In the genomic region with DNA sequence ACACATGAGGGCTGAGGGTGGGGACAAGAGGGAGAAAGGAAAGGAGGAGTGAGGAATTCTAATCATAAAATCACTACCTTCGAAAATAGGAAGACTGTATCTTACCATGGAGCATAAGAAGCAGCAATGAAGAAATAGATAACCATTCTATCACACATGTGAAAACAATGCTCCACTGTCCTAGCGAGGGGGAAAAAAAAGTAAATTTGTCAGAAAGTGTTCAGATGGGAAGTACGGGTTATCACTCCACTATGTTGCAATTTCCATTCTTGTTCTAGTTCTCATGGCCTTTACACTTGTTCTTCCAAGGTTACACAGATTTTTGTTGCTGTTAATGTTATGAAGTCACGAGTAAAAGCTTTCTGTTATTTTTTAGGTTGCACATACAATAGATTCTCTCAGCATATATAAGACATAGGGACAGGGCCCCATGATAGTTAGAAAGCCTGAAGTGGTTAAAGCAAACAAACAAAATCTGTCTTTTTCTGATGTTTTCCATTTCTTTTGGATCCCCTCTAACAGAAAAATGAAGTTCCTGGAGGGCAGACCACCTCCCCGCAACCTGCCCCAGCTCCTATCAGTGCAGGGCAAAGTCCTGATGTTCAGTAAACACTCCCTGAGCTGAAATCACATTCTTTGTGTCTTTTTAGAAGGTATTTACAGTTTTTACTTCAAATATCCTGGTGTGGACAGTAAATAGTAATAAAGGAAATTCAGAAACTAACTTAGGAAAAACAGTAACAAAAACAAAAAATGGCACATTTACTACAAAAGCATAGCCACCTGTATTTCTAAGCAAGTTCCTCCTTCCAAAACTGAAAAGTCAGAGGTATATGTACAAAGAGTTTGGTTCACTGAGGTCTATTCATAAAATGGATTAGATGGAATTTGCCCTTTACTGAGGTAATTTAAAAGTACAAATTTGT, we compare ENCODE assay signal across 1 cellular context.
TF ChIP-seq lines count a peak whose summit lies in the region.

No MANE protein-coding gene starts in this region.

TF ChIP-seq in HepG2, 621 proteins besides CTCF, POLR2A, EP300 and RAD21 (continued from another document and continues in another):
- TF ChIP-seq, protein P1, sequence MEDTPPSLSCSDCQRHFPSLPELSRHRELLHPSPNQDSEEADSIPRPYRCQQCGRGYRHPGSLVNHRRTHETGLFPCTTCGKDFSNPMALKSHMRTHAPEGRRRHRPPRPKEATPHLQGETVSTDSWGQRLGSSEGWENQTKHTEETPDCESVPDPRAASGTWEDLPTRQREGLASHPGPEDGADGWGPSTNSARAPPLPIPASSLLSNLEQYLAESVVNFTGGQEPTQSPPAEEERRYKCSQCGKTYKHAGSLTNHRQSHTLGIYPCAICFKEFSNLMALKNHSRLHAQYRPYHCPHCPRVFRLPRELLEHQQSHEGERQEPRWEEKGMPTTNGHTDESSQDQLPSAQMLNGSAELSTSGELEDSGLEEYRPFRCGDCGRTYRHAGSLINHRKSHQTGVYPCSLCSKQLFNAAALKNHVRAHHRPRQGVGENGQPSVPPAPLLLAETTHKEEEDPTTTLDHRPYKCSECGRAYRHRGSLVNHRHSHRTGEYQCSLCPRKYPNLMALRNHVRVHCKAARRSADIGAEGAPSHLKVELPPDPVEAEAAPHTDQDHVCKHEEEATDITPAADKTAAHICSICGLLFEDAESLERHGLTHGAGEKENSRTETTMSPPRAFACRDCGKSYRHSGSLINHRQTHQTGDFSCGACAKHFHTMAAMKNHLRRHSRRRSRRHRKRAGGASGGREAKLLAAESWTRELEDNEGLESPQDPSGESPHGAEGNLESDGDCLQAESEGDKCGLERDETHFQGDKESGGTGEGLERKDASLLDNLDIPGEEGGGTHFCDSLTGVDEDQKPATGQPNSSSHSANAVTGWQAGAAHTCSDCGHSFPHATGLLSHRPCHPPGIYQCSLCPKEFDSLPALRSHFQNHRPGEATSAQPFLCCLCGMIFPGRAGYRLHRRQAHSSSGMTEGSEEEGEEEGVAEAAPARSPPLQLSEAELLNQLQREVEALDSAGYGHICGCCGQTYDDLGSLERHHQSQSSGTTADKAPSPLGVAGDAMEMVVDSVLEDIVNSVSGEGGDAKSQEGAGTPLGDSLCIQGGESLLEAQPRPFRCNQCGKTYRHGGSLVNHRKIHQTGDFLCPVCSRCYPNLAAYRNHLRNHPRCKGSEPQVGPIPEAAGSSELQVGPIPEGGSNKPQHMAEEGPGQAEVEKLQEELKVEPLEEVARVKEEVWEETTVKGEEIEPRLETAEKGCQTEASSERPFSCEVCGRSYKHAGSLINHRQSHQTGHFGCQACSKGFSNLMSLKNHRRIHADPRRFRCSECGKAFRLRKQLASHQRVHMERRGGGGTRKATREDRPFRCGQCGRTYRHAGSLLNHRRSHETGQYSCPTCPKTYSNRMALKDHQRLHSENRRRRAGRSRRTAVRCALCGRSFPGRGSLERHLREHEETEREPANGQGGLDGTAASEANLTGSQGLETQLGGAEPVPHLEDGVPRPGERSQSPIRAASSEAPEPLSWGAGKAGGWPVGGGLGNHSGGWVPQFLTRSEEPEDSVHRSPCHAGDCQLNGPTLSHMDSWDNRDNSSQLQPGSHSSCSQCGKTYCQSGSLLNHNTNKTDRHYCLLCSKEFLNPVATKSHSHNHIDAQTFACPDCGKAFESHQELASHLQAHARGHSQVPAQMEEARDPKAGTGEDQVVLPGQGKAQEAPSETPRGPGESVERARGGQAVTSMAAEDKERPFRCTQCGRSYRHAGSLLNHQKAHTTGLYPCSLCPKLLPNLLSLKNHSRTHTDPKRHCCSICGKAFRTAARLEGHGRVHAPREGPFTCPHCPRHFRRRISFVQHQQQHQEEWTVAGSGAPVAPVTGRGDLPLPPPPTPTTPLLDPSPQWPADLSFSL (CRISPR knock-in tag; IDR thresholded peaks at IDR 0.05) = peak; percentile 41; the same call in 1 of the 2 replicates
- TF ChIP-seq ZNF761 (CRISPR knock-in tag; conservative IDR thresholded peaks at IDR 0.05) = 0 out of 2 replicates have a peak, but pooled peaks have one; percentile 68
- peak; percentile 80 for TF ChIP-seq NR2F6 (IDR thresholded peaks at IDR 0.05)
- peak; percentile 64 for TF ChIP-seq NR2F6 (CRISPR knock-in tag; IDR thresholded peaks at IDR 0.05)
- no peak for TF ChIP-seq ZBTB8A (CRISPR knock-in tag; IDR thresholded peaks at IDR 0.05; ENCODE audit: borderline replicate concordance, low read depth)
- TF ChIP-seq HDAC1 (CRISPR knock-in tag; IDR thresholded peaks at IDR 0.05) = peak; percentile 84
- TF ChIP-seq, protein P2, sequence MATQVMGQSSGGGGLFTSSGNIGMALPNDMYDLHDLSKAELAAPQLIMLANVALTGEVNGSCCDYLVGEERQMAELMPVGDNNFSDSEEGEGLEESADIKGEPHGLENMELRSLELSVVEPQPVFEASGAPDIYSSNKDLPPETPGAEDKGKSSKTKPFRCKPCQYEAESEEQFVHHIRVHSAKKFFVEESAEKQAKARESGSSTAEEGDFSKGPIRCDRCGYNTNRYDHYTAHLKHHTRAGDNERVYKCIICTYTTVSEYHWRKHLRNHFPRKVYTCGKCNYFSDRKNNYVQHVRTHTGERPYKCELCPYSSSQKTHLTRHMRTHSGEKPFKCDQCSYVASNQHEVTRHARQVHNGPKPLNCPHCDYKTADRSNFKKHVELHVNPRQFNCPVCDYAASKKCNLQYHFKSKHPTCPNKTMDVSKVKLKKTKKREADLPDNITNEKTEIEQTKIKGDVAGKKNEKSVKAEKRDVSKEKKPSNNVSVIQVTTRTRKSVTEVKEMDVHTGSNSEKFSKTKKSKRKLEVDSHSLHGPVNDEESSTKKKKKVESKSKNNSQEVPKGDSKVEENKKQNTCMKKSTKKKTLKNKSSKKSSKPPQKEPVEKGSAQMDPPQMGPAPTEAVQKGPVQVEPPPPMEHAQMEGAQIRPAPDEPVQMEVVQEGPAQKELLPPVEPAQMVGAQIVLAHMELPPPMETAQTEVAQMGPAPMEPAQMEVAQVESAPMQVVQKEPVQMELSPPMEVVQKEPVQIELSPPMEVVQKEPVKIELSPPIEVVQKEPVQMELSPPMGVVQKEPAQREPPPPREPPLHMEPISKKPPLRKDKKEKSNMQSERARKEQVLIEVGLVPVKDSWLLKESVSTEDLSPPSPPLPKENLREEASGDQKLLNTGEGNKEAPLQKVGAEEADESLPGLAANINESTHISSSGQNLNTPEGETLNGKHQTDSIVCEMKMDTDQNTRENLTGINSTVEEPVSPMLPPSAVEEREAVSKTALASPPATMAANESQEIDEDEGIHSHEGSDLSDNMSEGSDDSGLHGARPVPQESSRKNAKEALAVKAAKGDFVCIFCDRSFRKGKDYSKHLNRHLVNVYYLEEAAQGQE (IDR thresholded peaks at IDR 0.05; ENCODE audit: borderline replicate concordance in 1 of 2, low read depth in 1 of 2, low read length in 2 of 2) = 0 out of 4 replicates have a peak, but pooled peaks of 1 of the 2 experiments have one; percentile 56
- TF ChIP-seq, protein P3, sequence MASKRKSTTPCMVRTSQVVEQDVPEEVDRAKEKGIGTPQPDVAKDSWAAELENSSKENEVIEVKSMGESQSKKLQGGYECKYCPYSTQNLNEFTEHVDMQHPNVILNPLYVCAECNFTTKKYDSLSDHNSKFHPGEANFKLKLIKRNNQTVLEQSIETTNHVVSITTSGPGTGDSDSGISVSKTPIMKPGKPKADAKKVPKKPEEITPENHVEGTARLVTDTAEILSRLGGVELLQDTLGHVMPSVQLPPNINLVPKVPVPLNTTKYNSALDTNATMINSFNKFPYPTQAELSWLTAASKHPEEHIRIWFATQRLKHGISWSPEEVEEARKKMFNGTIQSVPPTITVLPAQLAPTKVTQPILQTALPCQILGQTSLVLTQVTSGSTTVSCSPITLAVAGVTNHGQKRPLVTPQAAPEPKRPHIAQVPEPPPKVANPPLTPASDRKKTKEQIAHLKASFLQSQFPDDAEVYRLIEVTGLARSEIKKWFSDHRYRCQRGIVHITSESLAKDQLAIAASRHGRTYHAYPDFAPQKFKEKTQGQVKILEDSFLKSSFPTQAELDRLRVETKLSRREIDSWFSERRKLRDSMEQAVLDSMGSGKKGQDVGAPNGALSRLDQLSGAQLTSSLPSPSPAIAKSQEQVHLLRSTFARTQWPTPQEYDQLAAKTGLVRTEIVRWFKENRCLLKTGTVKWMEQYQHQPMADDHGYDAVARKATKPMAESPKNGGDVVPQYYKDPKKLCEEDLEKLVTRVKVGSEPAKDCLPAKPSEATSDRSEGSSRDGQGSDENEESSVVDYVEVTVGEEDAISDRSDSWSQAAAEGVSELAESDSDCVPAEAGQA (IDR thresholded peaks at IDR 0.05; ENCODE audit: low read depth) = no peak
- TF ChIP-seq, protein P3 (CRISPR knock-in tag; IDR thresholded peaks at IDR 0.05; ENCODE audit: borderline replicate concordance) = peak; percentile 66; the same call in 1 of the 2 replicates
- TF ChIP-seq, protein P4, sequence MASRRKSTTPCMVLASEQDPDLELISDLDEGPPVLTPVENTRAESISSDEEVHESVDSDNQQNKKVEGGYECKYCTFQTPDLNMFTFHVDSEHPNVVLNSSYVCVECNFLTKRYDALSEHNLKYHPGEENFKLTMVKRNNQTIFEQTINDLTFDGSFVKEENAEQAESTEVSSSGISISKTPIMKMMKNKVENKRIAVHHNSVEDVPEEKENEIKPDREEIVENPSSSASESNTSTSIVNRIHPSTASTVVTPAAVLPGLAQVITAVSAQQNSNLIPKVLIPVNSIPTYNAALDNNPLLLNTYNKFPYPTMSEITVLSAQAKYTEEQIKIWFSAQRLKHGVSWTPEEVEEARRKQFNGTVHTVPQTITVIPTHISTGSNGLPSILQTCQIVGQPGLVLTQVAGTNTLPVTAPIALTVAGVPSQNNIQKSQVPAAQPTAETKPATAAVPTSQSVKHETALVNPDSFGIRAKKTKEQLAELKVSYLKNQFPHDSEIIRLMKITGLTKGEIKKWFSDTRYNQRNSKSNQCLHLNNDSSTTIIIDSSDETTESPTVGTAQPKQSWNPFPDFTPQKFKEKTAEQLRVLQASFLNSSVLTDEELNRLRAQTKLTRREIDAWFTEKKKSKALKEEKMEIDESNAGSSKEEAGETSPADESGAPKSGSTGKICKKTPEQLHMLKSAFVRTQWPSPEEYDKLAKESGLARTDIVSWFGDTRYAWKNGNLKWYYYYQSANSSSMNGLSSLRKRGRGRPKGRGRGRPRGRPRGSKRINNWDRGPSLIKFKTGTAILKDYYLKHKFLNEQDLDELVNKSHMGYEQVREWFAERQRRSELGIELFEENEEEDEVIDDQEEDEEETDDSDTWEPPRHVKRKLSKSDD (CRISPR knock-in tag; IDR thresholded peaks at IDR 0.05; ENCODE audit: low read depth) = no peak
- TF ChIP-seq, protein P5, sequence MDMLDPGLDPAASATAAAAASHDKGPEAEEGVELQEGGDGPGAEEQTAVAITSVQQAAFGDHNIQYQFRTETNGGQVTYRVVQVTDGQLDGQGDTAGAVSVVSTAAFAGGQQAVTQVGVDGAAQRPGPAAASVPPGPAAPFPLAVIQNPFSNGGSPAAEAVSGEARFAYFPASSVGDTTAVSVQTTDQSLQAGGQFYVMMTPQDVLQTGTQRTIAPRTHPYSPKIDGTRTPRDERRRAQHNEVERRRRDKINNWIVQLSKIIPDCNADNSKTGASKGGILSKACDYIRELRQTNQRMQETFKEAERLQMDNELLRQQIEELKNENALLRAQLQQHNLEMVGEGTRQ (IDR thresholded peaks at IDR 0.05; ENCODE audit: low read depth, low read length) = no peak
- TF ChIP-seq, protein P5 (CRISPR knock-in tag; IDR thresholded peaks at IDR 0.05; ENCODE audit: borderline replicate concordance) = no peak
- peak; percentile 61; the same call in 1 of the 2 replicates for TF ChIP-seq ZBTB21 (CRISPR knock-in tag; IDR thresholded peaks at IDR 0.05)
- TF ChIP-seq, protein P6, sequence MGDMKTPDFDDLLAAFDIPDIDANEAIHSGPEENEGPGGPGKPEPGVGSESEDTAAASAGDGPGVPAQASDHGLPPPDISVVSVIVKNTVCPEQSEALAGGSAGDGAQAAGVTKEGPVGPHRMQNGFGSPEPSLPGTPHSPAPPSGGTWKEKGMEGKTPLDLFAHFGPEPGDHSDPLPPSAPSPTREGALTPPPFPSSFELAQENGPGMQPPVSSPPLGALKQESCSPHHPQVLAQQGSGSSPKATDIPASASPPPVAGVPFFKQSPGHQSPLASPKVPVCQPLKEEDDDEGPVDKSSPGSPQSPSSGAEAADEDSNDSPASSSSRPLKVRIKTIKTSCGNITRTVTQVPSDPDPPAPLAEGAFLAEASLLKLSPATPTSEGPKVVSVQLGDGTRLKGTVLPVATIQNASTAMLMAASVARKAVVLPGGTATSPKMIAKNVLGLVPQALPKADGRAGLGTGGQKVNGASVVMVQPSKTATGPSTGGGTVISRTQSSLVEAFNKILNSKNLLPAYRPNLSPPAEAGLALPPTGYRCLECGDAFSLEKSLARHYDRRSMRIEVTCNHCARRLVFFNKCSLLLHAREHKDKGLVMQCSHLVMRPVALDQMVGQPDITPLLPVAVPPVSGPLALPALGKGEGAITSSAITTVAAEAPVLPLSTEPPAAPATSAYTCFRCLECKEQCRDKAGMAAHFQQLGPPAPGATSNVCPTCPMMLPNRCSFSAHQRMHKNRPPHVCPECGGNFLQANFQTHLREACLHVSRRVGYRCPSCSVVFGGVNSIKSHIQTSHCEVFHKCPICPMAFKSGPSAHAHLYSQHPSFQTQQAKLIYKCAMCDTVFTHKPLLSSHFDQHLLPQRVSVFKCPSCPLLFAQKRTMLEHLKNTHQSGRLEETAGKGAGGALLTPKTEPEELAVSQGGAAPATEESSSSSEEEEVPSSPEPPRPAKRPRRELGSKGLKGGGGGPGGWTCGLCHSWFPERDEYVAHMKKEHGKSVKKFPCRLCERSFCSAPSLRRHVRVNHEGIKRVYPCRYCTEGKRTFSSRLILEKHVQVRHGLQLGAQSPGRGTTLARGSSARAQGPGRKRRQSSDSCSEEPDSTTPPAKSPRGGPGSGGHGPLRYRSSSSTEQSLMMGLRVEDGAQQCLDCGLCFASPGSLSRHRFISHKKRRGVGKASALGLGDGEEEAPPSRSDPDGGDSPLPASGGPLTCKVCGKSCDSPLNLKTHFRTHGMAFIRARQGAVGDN (CRISPR knock-in tag; IDR thresholded peaks at IDR 0.05) = no peak
